Comparison of ENCODE assay signal across 18 cellular contexts in the genomic region with DNA sequence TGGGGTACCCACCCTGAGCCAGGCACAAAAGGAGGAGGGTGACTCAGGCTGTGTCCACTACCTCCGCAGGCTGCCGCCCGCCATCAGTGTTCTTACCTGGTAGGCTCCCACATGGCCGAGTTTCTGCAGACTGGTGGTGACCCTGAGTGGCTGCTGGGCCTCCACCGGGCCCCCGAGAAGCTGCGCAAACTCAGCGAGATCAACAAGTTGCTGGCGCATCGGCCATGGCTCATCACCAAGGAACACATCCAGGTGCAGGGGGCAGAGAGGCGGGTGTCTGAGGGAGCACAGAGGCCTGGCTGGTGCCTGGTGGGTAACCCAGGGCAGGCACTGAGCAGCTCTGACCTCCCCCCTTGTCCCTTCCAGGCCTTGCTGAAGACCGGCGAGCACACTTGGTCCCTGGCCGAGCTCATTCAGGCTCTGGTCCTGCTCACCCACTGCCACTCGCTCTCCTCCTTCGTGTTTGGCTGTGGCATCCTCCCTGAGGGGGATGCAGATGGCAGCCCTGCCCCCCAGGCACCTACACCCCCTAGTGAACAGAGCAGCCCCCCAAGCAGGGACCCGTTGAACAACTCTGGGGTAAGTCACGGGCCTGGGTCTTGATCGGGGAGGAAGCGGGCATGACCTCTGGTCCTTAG. TPM values are rescaled to one million over a fixed set of nuclear protein-coding genes. Genes with fewer than 3 reads are reported as not detected.
DNase-seq lines count a peak whose midpoint lies in the region; ATAC-seq, FAIRE-seq and TF ChIP-seq lines count a peak whose summit lies in the region.
"Had no signal": no experiment of that assay in that cellular context is flagged by ENCODE, and none has a peak within 500 bp of the region (broad histone marks: within the 10 kb centered on the region; RNA-seq: fewer than 3 reads in every experiment).

No MANE protein-coding gene starts in this region.

- H3K79me1 ChIP-seq in IMR-90 (ENCODE audit: low read depth in 1 of 2, low read length in 2 of 2) (peaks cover 39 to 81% of the 10 kb centered on the region in 2 experiments), H1 (ENCODE audit: low read depth, low read length) (peaks cover 6% of the 10 kb centered on the region; the same call in 1 of the 2 replicates), trophoblast cell (ENCODE audit: low read length) (no peaks in the 10 kb centered on the region)

- H3K27ac ChIP-seq in HEK293 (ENCODE audit: extremely low read depth, low read depth, low read length) (no peak overlapping the region), IMR-90 (ENCODE audit: insufficient read depth, low read length) (no peak overlapping the region), H1 (ENCODE audit: low read depth, low read length) (no peak overlapping the region), trophoblast cell (ENCODE audit: low read depth, low read length) (no peak overlapping the region), testis (no peak overlapping the region)
- H3K27ac ChIP-seq: GM23248 had no signal

- no TSS peak for BruUV-seq in IMR-90 (replicated peaks; lab: Mats Ljungman, UMichigan)

- CTCF ChIA-PET in HEK293 (lab: Yijun Ruan, JAX) (no interaction called here), IMR-90 (lab: Yijun Ruan, JAX) (interaction anchor here (1.0 kb wide), 1 partner anchor 22 kb away, joined by 3 read pairs; no protein-coding TSS in a partner anchor), H1 (lab: Charles Lee; ENCODE audit: partially characterized antibody) (interaction anchor here (0.5 to 2.9 kb wide), 5 partner anchors 9 to 309 kb away, joined by 3 to 15 read pairs (median 3); no protein-coding TSS in a partner anchor)

- H3K18ac ChIP-seq in IMR-90 (ENCODE audit: low read depth, low read length) (no peak overlapping the region), H1 (ENCODE audit: extremely low read depth, low read length) (no peak overlapping the region), trophoblast cell (ENCODE audit: low read length) (peak overlapping the region; percentile 8)

- H3K4ac ChIP-seq in IMR-90 (ENCODE audit: low read depth, low read length) (no peak overlapping the region), H1 (replicated peaks; ENCODE audit: insufficient read length, low read depth, low read length) (no peak overlapping the region), trophoblast cell (ENCODE audit: low read depth, low read length) (no peak overlapping the region)

- no peak for TF ChIP-seq POLR2A in IMR-90 (IDR thresholded peaks at IDR 0.05; ENCODE audit: low read depth, low read length)
- no peak for TF ChIP-seq POLR2A in H1 (IDR thresholded peaks at IDR 0.05; ENCODE audit: control extremely low read depth in 1 of 2, low read depth in 2 of 2, low read length in 2 of 2)
- no peak for TF ChIP-seq POLR2A in testis (IDR thresholded peaks at IDR 0.05)

- in situ Hi-C loops in IMR-90 (cut with MboI; ENCODE audit: low sequenced_read_pairs), result no loop called here

- H4K12ac ChIP-seq in trophoblast cell (ENCODE audit: low read depth, low read length), result no peak overlapping the region

- H2AK5ac ChIP-seq in IMR-90 (ENCODE audit: low read depth, low read length) (no peak overlapping the region), H1 (ENCODE audit: low read depth, low read length) (no peak overlapping the region), trophoblast cell (ENCODE audit: low read length) (no peak overlapping the region)

- peaks cover 0 to 39% of the 10 kb centered on the region in 2 experiments; a peak in 3 of 4 replicates for H3K79me2 ChIP-seq in H1 (ENCODE audit: control insufficient read depth in 1 of 2, insufficient read depth in 2 of 2, low read length in 2 of 2)
- peaks cover 3% of the 10 kb centered on the region for H3K79me2 ChIP-seq in trophoblast cell (ENCODE audit: control insufficient read depth, insufficient read depth, low read length, poor library complexity)

- dilution Hi-C loops in IMR-90 (cut with HindIII; ENCODE audit: low sequenced_read_pairs, unreplicated experiment), result no loop called here

- no peak overlapping the region for H2AK9ac ChIP-seq in IMR-90 (replicated peaks; ENCODE audit: low read depth, low read length, poor library complexity)

- H3K23me2 ChIP-seq in H1 (ENCODE audit: low read depth, low read length), result no peaks in the 10 kb centered on the region

- H3K36me3 ChIP-seq in HEK293 (ENCODE audit: control insufficient read depth in 2 of 2, insufficient read depth in 1 of 2, low read length in 2 of 2), result peaks cover 33 to 81% of the 10 kb centered on the region in 2 experiments
- peaks cover 58% of the 10 kb centered on the region for H3K36me3 ChIP-seq in IMR-90 (ENCODE audit: control insufficient read depth, insufficient read depth, low read length)
- H3K36me3 ChIP-seq in H1 (ENCODE audit: control insufficient read depth in 2 of 4, insufficient read depth in 4 of 4, low read length in 3 of 4), result peaks cover 10 to 68% (median 25%) of the 10 kb centered on the region in 4 experiments; a peak in 7 of 8 replicates
- H3K36me3 ChIP-seq in trophoblast cell (ENCODE audit: control insufficient read depth in 1 of 2, insufficient read depth in 2 of 2, low read length in 2 of 2), result peaks cover 43% of the 10 kb centered on the region in 2 experiments
- no peaks in the 10 kb centered on the region for H3K36me3 ChIP-seq in testis (ENCODE audit: low read depth, missing control alignments)

- H3K56ac ChIP-seq in IMR-90 (ENCODE audit: extremely low read depth, insufficient read depth, low read length) (no peak overlapping the region), H1 (replicated peaks; ENCODE audit: insufficient read length, low read depth, low read length) (no peak overlapping the region)

- H4K8ac ChIP-seq in IMR-90 (ENCODE audit: low read depth in 2 of 2, low read length in 2 of 2) (no peak overlapping the region), H1 (ENCODE audit: extremely low read depth, insufficient read depth, low read length) (peak overlapping the region; percentile 57; the same call in 1 of the 2 replicates), trophoblast cell (ENCODE audit: low read depth, low read length) (no peak overlapping the region)

- ATAC-seq in IMR-90 (ENCODE audit: low read depth), result no peak
- ATAC-seq: HCT116 had no signal

- H4K20me1 ChIP-seq in IMR-90 (ENCODE audit: insufficient read depth, low read length), result peaks cover 84% of the 10 kb centered on the region
- peaks cover 7 to 9% of the 10 kb centered on the region in 2 experiments for H4K20me1 ChIP-seq in H1 (replicated peaks in 1 of 2; ENCODE audit: control insufficient read depth in 1 of 2, insufficient read depth in 2 of 2, low read length in 2 of 2)

- H4K91ac ChIP-seq in IMR-90 (ENCODE audit: insufficient read depth, low read depth, low read length), result no peak overlapping the region
- no peak overlapping the region for H4K91ac ChIP-seq in H1 (replicated peaks; ENCODE audit: insufficient read length, low read length)
- H4K91ac ChIP-seq in trophoblast cell (ENCODE audit: low read depth, low read length), result no peak overlapping the region

- H2AFZ ChIP-seq in IMR-90 (replicated peaks; ENCODE audit: low read length, poor library complexity), result peak overlapping the region; percentile 39
- no peak overlapping the region for H2AFZ ChIP-seq in H1 (ENCODE audit: low read length)
- H2AFZ ChIP-seq in trophoblast cell (ENCODE audit: insufficient read depth, low read length, poor library complexity), result no peak overlapping the region
- H2AFZ ChIP-seq: GM23248 had no signal

- TF ChIP-seq RAD21 in IMR-90 (IDR thresholded peaks at IDR 0.05; ENCODE audit: low read length), result no peak
- no peak for TF ChIP-seq RAD21 in H1 (IDR thresholded peaks at IDR 0.05 in 1 of 2, conservative IDR thresholded peaks at IDR 0.05 in 1 of 2; ENCODE audit: low read depth in 2 of 2, low read length in 2 of 2)

- no peak overlapping the region for H2BK15ac ChIP-seq in IMR-90 (ENCODE audit: low read depth, low read length)
- no peak overlapping the region for H2BK15ac ChIP-seq in H1 (ENCODE audit: low read length)

- H3K14ac ChIP-seq in IMR-90 (replicated peaks; ENCODE audit: low read depth, low read length), result no peak overlapping the region
- no peak overlapping the region for H3K14ac ChIP-seq in H1 (ENCODE audit: insufficient read length)
- H3K14ac ChIP-seq in trophoblast cell (ENCODE audit: low read length), result no peak overlapping the region

- H2BK20ac ChIP-seq in IMR-90 (ENCODE audit: low read depth, low read length) (no peak overlapping the region), H1 (ENCODE audit: low read length) (no peak overlapping the region)

- no peak for FAIRE-seq in H1 (lab: Jason Lieb, UNC)
- FAIRE-seq: G401.6, GM12892 had no signal

- DNase-seq in IMR-90, result no peak
- DNase-seq in H1 (ENCODE audit: low read depth in 1 of 2, low spot score in 2 of 2), result no peak
- no peak for DNase-seq in trophoblast cell
- no peak for DNase-seq in activated CD4-positive, alpha-beta T cell treated with anti-CD3 and anti-CD28 coated beads for 1 hour
- no peak for DNase-seq in central memory CD4-positive, alpha-beta T cell
- no peak for DNase-seq in testis
- DNase-seq: C1 segment of cervical spinal cord; CD4-positive, alpha-beta memory T cell; COR-L47; DMS153; DND-41; GM23248; H9; HFFc6 had no signal

- H3K9me1 ChIP-seq in IMR-90 (ENCODE audit: insufficient read depth, low read length), result peaks cover 14% of the 10 kb centered on the region; the same call in 1 of the 2 replicates

- TF ChIP-seq CTCF in HEK293 (tag by site-specific recombination; IDR thresholded peaks at IDR 0.05) (no peak), IMR-90 (conservative IDR thresholded peaks at IDR 0.05; ENCODE audit: low read depth, low read length) (no peak), H1 (IDR thresholded peaks at IDR 0.05; ENCODE audit: control extremely low read depth in 1 of 3, insufficient read depth in 1 of 3, low read depth in 1 of 3, low read length in 3 of 3) (no peak), testis (IDR thresholded peaks at IDR 0.05) (no peak)

- H2BK120ac ChIP-seq in IMR-90 (ENCODE audit: low read depth, low read length) (no peak overlapping the region), H1 (replicated peaks; ENCODE audit: low read depth, low read length) (no peak overlapping the region), trophoblast cell (ENCODE audit: insufficient read depth, low read length, poor library complexity) (no peak overlapping the region)

- no peak for TF ChIP-seq EP300 in H1 (IDR thresholded peaks at IDR 0.05; ENCODE audit: borderline replicate concordance in 1 of 2, low read depth in 2 of 2, low read length in 2 of 2)

- H3K4me2 ChIP-seq in IMR-90 (ENCODE audit: low read depth, low read length) (no peak overlapping the region), H1 (ENCODE audit: insufficient read depth in 1 of 2, low read depth in 2 of 2, low read length in 2 of 2) (no peak overlapping the region), trophoblast cell (ENCODE audit: low read length) (no peak overlapping the region)

- H3K4me3 ChIP-seq in HEK293 (ENCODE audit: low read depth, low read length) (no peak overlapping the region), IMR-90 (ENCODE audit: insufficient read depth, low read depth, low read length) (no peak overlapping the region), H1 (ENCODE audit: extremely low read depth in 1 of 4, insufficient read depth in 2 of 4, low read depth in 3 of 4, low read length in 4 of 4) (no peak overlapping the region), trophoblast cell (ENCODE audit: low read depth, low read length) (no peak overlapping the region), testis (no peak overlapping the region)
- H3K4me3 ChIP-seq: GM23248 had no signal

- intact Hi-C loops in IMR-90 (cut with micrococcal nuclease) (no loop called here), testis (cut with DNase I; ENCODE audit: low total_unique reads) (no loop called here)

- H3K27me3 ChIP-seq in IMR-90 (ENCODE audit: control insufficient read depth, insufficient read depth, low read length), result no peaks in the 10 kb centered on the region
- H3K27me3 ChIP-seq in H1 (replicated peaks in 1 of 4; ENCODE audit: control insufficient read depth in 3 of 4, extremely low read depth in 1 of 4, insufficient read depth in 3 of 4, low read length in 3 of 4), result no peaks in the 10 kb centered on the region
- no peaks in the 10 kb centered on the region for H3K27me3 ChIP-seq in trophoblast cell (ENCODE audit: insufficient read depth, low read length)
- H3K27me3 ChIP-seq in testis, result no peaks in the 10 kb centered on the region

- H2BK5ac ChIP-seq in IMR-90 (ENCODE audit: low read depth, low read length, poor library complexity, severe bottlenecking) (no peak overlapping the region), H1 (ENCODE audit: low read depth, low read length) (no peak overlapping the region), trophoblast cell (ENCODE audit: low read depth, low read length, poor library complexity) (no peak overlapping the region)

- POLR2A ChIA-PET in HEK293 (lab: Yijun Ruan, JAX) (interaction anchor here (0.6 kb wide), 1 partner anchor 22 kb away, joined by 3 read pairs; no protein-coding TSS in a partner anchor), IMR-90 (lab: Charles Lee; ENCODE audit: unreplicated experiment) (no interaction called here), H1 (lab: Charles Lee; ENCODE audit: partially characterized antibody) (interaction anchor here (1.0 to 20.8 kb wide), 9 partner anchors 7 to 312 kb away, joined by 3 to 324 read pairs (median 5); partner anchors contain the start of genes ATP5IF1 and SESN2)

- H3K9ac ChIP-seq in IMR-90 (ENCODE audit: low read depth, low read length), result no peak overlapping the region
- H3K9ac ChIP-seq in H1 (replicated peaks in 1 of 4; ENCODE audit: extremely low read depth in 1 of 4, low read depth in 3 of 4, low read length in 3 of 4), result no peak overlapping the region
- H3K9ac ChIP-seq in trophoblast cell (ENCODE audit: low read length), result no peak overlapping the region
- H3K9ac ChIP-seq: GM23248 had no signal

- WGBS in IMR-90 (ENCODE audit: extremely low coverage in 2 of 2, insufficient read length in 1 of 2), 2 experiments, result 94% methylated on average over 10 of the region's 20 CpGs; no CpG with 5 or more reads in 1 of the 2 experiments
- WGBS in H1 (ENCODE audit: extremely low coverage in 1 of 2, insufficient coverage in 1 of 2, insufficient read length in 1 of 2, insufficient replicate concordance in 2 of 2, low coverage in 1 of 2, low lambda C conversion rate in 2 of 2, missing lambda C conversion rate in 1 of 2), 2 experiments, result 92% methylated on average over 20 of the region's 20 CpGs; no CpG with 5 or more reads in 1 of the 2 experiments
- no CpG with 5 or more reads among the region's 20 CpGs for WGBS in trophoblast cell (ENCODE audit: extremely low coverage, insufficient coverage, insufficient read length)
- WGBS in testis, 2 donors, result 95 to 97% methylated on average over 10 to 20 of the region's 20 CpGs

- H4K5ac ChIP-seq in IMR-90 (ENCODE audit: low read depth, low read length) (no peak overlapping the region), H1 (ENCODE audit: insufficient read length, low read depth, low read length) (no peak overlapping the region)

- H3K23ac ChIP-seq in IMR-90 (ENCODE audit: low read depth, low read length) (no peak overlapping the region), H1 (ENCODE audit: insufficient read length) (no peak overlapping the region), trophoblast cell (ENCODE audit: low read length) (no peak overlapping the region)

- H3K4me1 ChIP-seq in HEK293 (ENCODE audit: control insufficient read depth, insufficient read depth, low read length) (no peaks in the 10 kb centered on the region; the same call in 1 of the 2 replicates), IMR-90 (ENCODE audit: control insufficient read depth, insufficient read depth, low read length) (no peaks in the 10 kb centered on the region; the same call in 1 of the 2 replicates), H1 (replicated peaks in 1 of 4; ENCODE audit: control insufficient read depth in 3 of 4, insufficient read depth in 4 of 4, low read length in 3 of 4) (peaks cover 0 to 2% (median 0%) of the 10 kb centered on the region in 4 experiments; a peak in 2 of 7 replicates), trophoblast cell (ENCODE audit: control insufficient read depth in 1 of 2, insufficient read depth in 2 of 2, low read length in 2 of 2) (peaks cover 5 to 8% of the 10 kb centered on the region in 2 experiments), testis (peaks cover 5% of the 10 kb centered on the region)

- H2BK12ac ChIP-seq in H1 (ENCODE audit: low read depth, low read length) (no peak overlapping the region), trophoblast cell (ENCODE audit: low read length) (no peak overlapping the region)

- H3K9me3 ChIP-seq in HEK293 (ENCODE audit: control insufficient read depth, insufficient read depth, low read depth, low read length) (no peaks in the 10 kb centered on the region), IMR-90 (ENCODE audit: control insufficient read depth, insufficient read depth, low read length) (no peaks in the 10 kb centered on the region), H1 (ENCODE audit: insufficient read depth in 2 of 2, low read depth in 1 of 2, low read length in 1 of 2) (no peaks in the 10 kb centered on the region), trophoblast cell (ENCODE audit: insufficient read depth, low read depth, low read length) (no peaks in the 10 kb centered on the region), testis (no peaks in the 10 kb centered on the region)

RNA-seq across cellular contexts. Expression of gene SESN2, which starts 13.0 kb away (rescaled TPM):
- total RNA-seq in IMR-90 (2012; rRNA removed) (8.1 and 10.2 TPM in 2 replicates), testis (10 to 100 TPM; 36.7 to 43.7 TPM)
- polyA plus RNA-seq in IMR-90 (2012; rRNA removed) (20.9 and 21.7 TPM in 2 replicates), H1 (2011; rRNA removed) (33.0 and 54.4 TPM in 2 replicates), testis (ENCODE audit: insufficient read depth, low read depth, low replicate concordance) (16.9 TPM)
- polyA plus RNA-seq in IMR-90 (2012; cell fraction: cytosol; rRNA removed), result 12.0 and 27.8 TPM in 2 replicates
- 32.4 and 50.9 TPM in 2 replicates for polyA plus RNA-seq in IMR-90 (2012; cell fraction: nucleus; rRNA removed; ENCODE audit: low replicate concordance)
- 22.6 and 25.1 TPM in 2 replicates for total RNA-seq in H1 (2021; fragmentation: NEBNext Ultra II Directional; extraction: Animal tissue kit (Norgen Biotek cat#: 25700))
- polyA plus RNA-seq in H1 (2011; cell fraction: cytosol; rRNA removed), result 37.0 TPM
- polyA plus RNA-seq in H1 (2011; cell fraction: nucleus; rRNA removed), result 57.7 TPM
- 21.4 to 30.0 TPM (median 25.6 TPM) in 4 replicates for polyA plus RNA-seq in H1 (2012, experiment 1 of 2)
- 37.1 TPM for polyA plus RNA-seq in H1 (2012, experiment 2 of 2)
- 20.7 TPM for polyA plus RNA-seq in H1 (2013, experiment 1 of 2)
- polyA plus RNA-seq in H1 (2013, experiment 2 of 2), result 19.6 TPM
- 35.6 and 41.8 TPM in 2 replicates for polyA minus RNA-seq in H1 (2011; rRNA and poly(A)+ RNA removed)
- 33.8 TPM for polyA minus RNA-seq in H1 (2011; cell fraction: cytosol; rRNA and poly(A)+ RNA removed)
- 23.1 TPM for polyA minus RNA-seq in H1 (2011; cell fraction: nucleus; rRNA and poly(A)+ RNA removed)
- 58.3 and 60.8 TPM in 2 replicates for polyA plus RNA-seq in trophoblast cell (2013)

RNA-seq across cellular contexts. Expression of gene ATP5IF1, which starts 36.4 kb away (rescaled TPM):
- 33.7 and 120 TPM in 2 replicates for total RNA-seq in IMR-90 (2012; rRNA removed)
- polyA plus RNA-seq in IMR-90 (2012; rRNA removed), result 105 and 143 TPM in 2 replicates
- polyA plus RNA-seq in IMR-90 (2012; cell fraction: cytosol; rRNA removed), result 291 and 630 TPM in 2 replicates
- polyA plus RNA-seq in IMR-90 (2012; cell fraction: nucleus; rRNA removed; ENCODE audit: low replicate concordance), result 54.6 and 152 TPM in 2 replicates
- 198 and 202 TPM in 2 replicates for total RNA-seq in H1 (2021; fragmentation: NEBNext Ultra II Directional; extraction: Animal tissue kit (Norgen Biotek cat#: 25700))
- 242 and 292 TPM in 2 replicates for polyA plus RNA-seq in H1 (2011; rRNA removed)
- 541 TPM for polyA plus RNA-seq in H1 (2011; cell fraction: cytosol; rRNA removed)
- polyA plus RNA-seq in H1 (2011; cell fraction: nucleus; rRNA removed), result 149 TPM
- 353 to 427 TPM (median 404 TPM) in 4 replicates for polyA plus RNA-seq in H1 (2012, experiment 1 of 2)
- polyA plus RNA-seq in H1 (2012, experiment 2 of 2), result 148 TPM
- 547 TPM for polyA plus RNA-seq in H1 (2013, experiment 1 of 2)
- 580 TPM for polyA plus RNA-seq in H1 (2013, experiment 2 of 2)
- polyA minus RNA-seq in H1 (2011; rRNA and poly(A)+ RNA removed), result 16.3 and 22.7 TPM in 2 replicates
- 88.7 TPM for polyA minus RNA-seq in H1 (2011; cell fraction: cytosol; rRNA and poly(A)+ RNA removed)
- 56.0 TPM for polyA minus RNA-seq in H1 (2011; cell fraction: nucleus; rRNA and poly(A)+ RNA removed)
- 429 and 430 TPM in 2 replicates for polyA plus RNA-seq in trophoblast cell (2013)
- 100 to 1,000 TPM; 259 to 345 TPM for total RNA-seq in testis
- polyA plus RNA-seq in testis (ENCODE audit: insufficient read depth, low read depth, low replicate concordance), result 702 TPM

RNA-seq across cellular contexts. Expression of gene DNAJC8, which starts 39.5 kb away (rescaled TPM):
- total RNA-seq in IMR-90 (2012; rRNA removed), result 53.6 and 70.5 TPM in 2 replicates
- polyA plus RNA-seq in IMR-90 (2012; rRNA removed), result 77.0 and 81.0 TPM in 2 replicates
- polyA plus RNA-seq in IMR-90 (2012; cell fraction: cytosol; rRNA removed), result 16.8 and 33.3 TPM in 2 replicates
- 9.8 and 42.2 TPM in 2 replicates for polyA plus RNA-seq in IMR-90 (2012; cell fraction: nucleus; rRNA removed; ENCODE audit: low replicate concordance)
- 129 and 134 TPM in 2 replicates for total RNA-seq in H1 (2021; fragmentation: NEBNext Ultra II Directional; extraction: Animal tissue kit (Norgen Biotek cat#: 25700))
- polyA plus RNA-seq in H1 (2011; rRNA removed), result 74.1 and 116 TPM in 2 replicates
- 105 TPM for polyA plus RNA-seq in H1 (2011; cell fraction: cytosol; rRNA removed)
- 44.7 TPM for polyA plus RNA-seq in H1 (2011; cell fraction: nucleus; rRNA removed)
- polyA plus RNA-seq in H1 (2012, experiment 1 of 2), result 116 to 133 TPM (median 119 TPM) in 4 replicates
- polyA plus RNA-seq in H1 (2012, experiment 2 of 2), result 116 TPM
- polyA plus RNA-seq in H1 (2013, experiment 1 of 2), result 155 TPM
- 156 TPM for polyA plus RNA-seq in H1 (2013, experiment 2 of 2)
- 31.2 and 38.8 TPM in 2 replicates for polyA minus RNA-seq in H1 (2011; rRNA and poly(A)+ RNA removed)
- 19.2 TPM for polyA minus RNA-seq in H1 (2011; cell fraction: cytosol; rRNA and poly(A)+ RNA removed)
- 23.8 TPM for polyA minus RNA-seq in H1 (2011; cell fraction: nucleus; rRNA and poly(A)+ RNA removed)
- 116 and 119 TPM in 2 replicates for polyA plus RNA-seq in trophoblast cell (2013)
- 10 to 100 TPM; 44.7 to 48.0 TPM for total RNA-seq in testis
- polyA plus RNA-seq in testis (ENCODE audit: insufficient read depth, low read depth, low replicate concordance), result 86.5 TPM

RNA-seq across cellular contexts. Expression of gene MED18, which starts 56.5 kb away (rescaled TPM):
- total RNA-seq in IMR-90 (2012; rRNA removed) (28.9 and 32.8 TPM in 2 replicates), testis (10 to 100 TPM; 17.0 to 19.9 TPM)
- polyA plus RNA-seq in IMR-90 (2012; rRNA removed) (12.2 and 12.9 TPM in 2 replicates), H1 (2011; rRNA removed) (17.3 and 17.5 TPM in 2 replicates), testis (ENCODE audit: insufficient read depth, low read depth, low replicate concordance) (18.0 TPM)
- 8.0 and 8.7 TPM in 2 replicates for polyA plus RNA-seq in IMR-90 (2012; cell fraction: cytosol; rRNA removed)
- polyA plus RNA-seq in IMR-90 (2012; cell fraction: nucleus; rRNA removed; ENCODE audit: low replicate concordance), result 3.9 and 6.0 TPM in 2 replicates
- 10.4 and 13.7 TPM in 2 replicates for total RNA-seq in H1 (2021; fragmentation: NEBNext Ultra II Directional; extraction: Animal tissue kit (Norgen Biotek cat#: 25700))
- polyA plus RNA-seq in H1 (2011; cell fraction: cytosol; rRNA removed), result 16.2 TPM
- 16.7 TPM for polyA plus RNA-seq in H1 (2011; cell fraction: nucleus; rRNA removed)
- polyA plus RNA-seq in H1 (2012, experiment 1 of 2), result 16.1 to 19.7 TPM (median 16.4 TPM) in 4 replicates
- 22.1 TPM for polyA plus RNA-seq in H1 (2012, experiment 2 of 2)
- polyA plus RNA-seq in H1 (2013, experiment 1 of 2), result 8.0 TPM
- polyA plus RNA-seq in H1 (2013, experiment 2 of 2), result 8.4 TPM
- polyA minus RNA-seq in H1 (2011; rRNA and poly(A)+ RNA removed), result 42.5 and 46.4 TPM in 2 replicates
- polyA minus RNA-seq in H1 (2011; cell fraction: cytosol; rRNA and poly(A)+ RNA removed), result 19.9 TPM
- polyA minus RNA-seq in H1 (2011; cell fraction: nucleus; rRNA and poly(A)+ RNA removed), result 10.2 TPM
- 10.3 and 10.6 TPM in 2 replicates for polyA plus RNA-seq in trophoblast cell (2013)
